Comparison of ENCODE assay signal across 8 cellular contexts in the genomic region with DNA sequence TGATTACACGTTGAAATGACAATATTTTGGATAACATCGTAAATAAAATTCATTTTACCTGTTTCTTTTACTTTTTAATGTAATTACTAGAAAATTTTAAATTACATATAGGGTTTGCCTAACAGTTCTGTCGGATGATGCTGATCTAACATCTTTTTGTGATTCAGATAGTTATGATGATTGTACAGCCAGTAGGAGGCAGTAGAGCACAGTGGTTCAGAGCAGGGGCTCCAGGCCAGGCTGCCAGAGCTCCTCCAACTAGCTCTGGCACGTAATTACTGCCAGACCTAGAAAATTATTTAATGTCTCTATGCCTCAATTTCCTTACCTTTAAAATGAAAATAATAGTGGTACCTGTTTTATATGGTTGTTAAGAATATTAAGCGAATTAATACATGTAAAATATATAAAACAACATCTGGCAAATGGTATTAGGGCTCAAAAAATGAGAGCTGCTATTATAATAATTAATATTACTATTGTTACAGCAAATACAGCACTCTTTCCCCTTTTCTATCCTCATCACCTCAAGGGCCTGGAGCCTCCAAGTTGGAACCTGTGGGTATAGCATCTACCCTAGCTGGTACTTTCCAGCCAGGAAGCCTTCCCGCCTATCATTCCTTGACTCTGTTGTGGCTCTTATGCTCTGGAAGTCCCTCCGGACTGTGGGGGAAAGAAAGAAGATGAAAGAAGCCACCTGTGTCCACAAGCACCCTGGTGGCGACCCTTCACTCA. TPM values are rescaled to one million over a fixed set of nuclear protein-coding genes. Genes with fewer than 3 reads are reported as not detected.
A peak's percentile ranks its signal among the peaks of the same experiment; 100 is the strongest.
DNase-seq lines count a peak whose midpoint lies in the region; ATAC-seq and TF ChIP-seq lines count a peak whose summit lies in the region.

No MANE protein-coding gene starts in this region.

- no peak overlapping the region for H3K27ac Mint-ChIP-seq in activated CD8-positive, alpha-beta T cell treated with anti-CD3 and anti-CD28 coated beads, Interleukin-2, amount 10 ng/mL, durations not matched to agents 7 days and 5 days
- H3K27ac Mint-ChIP-seq in naive thymus-derived CD4-positive, alpha-beta T cell: no peak overlapping the region

- no peaks in the 10 kb centered on the region for H3K9me3 Mint-ChIP-seq in activated CD8-positive, alpha-beta T cell treated with anti-CD3 and anti-CD28 coated beads, Interleukin-2, amount 10 ng/mL, durations not matched to agents 7 days and 5 days (ENCODE audit: insufficient read depth)
- peaks cover 0 to 3% (median 0%) of the 10 kb centered on the region in 11 donors for H3K9me3 Mint-ChIP-seq in naive thymus-derived CD4-positive, alpha-beta T cell

- peaks cover 3% of the 10 kb centered on the region for H3K27me3 Mint-ChIP-seq in activated CD8-positive, alpha-beta T cell treated with anti-CD3 and anti-CD28 coated beads, Interleukin-2, amount 10 ng/mL, durations not matched to agents 7 days and 5 days (ENCODE audit: low read depth)
- H3K27me3 Mint-ChIP-seq in naive thymus-derived CD4-positive, alpha-beta T cell: peaks cover 0 to 24% (median 8%) of the 10 kb centered on the region in 5 donors

- intact Hi-C loops in naive thymus-derived CD4-positive, alpha-beta T cell (cut with micrococcal nuclease): loop anchor here (1.0 to 2.0 kb wide), 6 partner anchors 100 to 953 kb away; no protein-coding TSS in a partner anchor

- H3K36me3 Mint-ChIP-seq in activated CD8-positive, alpha-beta T cell treated with anti-CD3 and anti-CD28 coated beads, Interleukin-2, amount 10 ng/mL, durations not matched to agents 7 days and 5 days (ENCODE audit: low read depth): no peaks in the 10 kb centered on the region
- H3K36me3 Mint-ChIP-seq in naive thymus-derived CD4-positive, alpha-beta T cell: no peaks in the 10 kb centered on the region

- no peaks in the 10 kb centered on the region for H3K27me3 ChIP-seq in naive thymus-derived CD4-positive, alpha-beta T cell (ENCODE audit: control insufficient read depth in 2 of 2, insufficient read depth in 2 of 2, low read length in 2 of 2)

- DNase-seq in COR-L47 (lab: John Stamatoyannopoulos, UW): peak; percentile 31
- peak; percentile 76 for DNase-seq in NCI-H748 (lab: John Stamatoyannopoulos, UW; ENCODE audit: unreplicated experiment)
- peak; percentile 66 for DNase-seq in activated CD8-positive, alpha-beta T cell treated with anti-CD3 and anti-CD28 coated beads, Interleukin-2, amount 10 ng/mL, durations not matched to agents 7 days and 5 days
- DNase-seq in epithelial cell of proximal tubule (ENCODE audit: low read depth): peak; percentile 27
- DNase-seq in naive thymus-derived CD4-positive, alpha-beta T cell: peak in 7 of 9 donors; percentile 34 to 74 (median 66)
- DNase-seq in substantia nigra (lab: John Stamatoyannopoulos, UW): peak in 37 of 49 donors; percentile 2 to 62 (median 25)

- CTCF ChIA-PET in activated CD8-positive, alpha-beta T cell treated with anti-CD3 and anti-CD28 coated beads, Interleukin-2, amount 10 ng/mL, durations not matched to agents 7 days and 5 days (lab: Charles Lee): interaction anchor here (0.6 to 2.7 kb wide), 23 partner anchors 14 to 1061 kb away, joined by 3 to 24 read pairs (median 4); no protein-coding TSS in a partner anchor
- CTCF ChIA-PET in naive thymus-derived CD4-positive, alpha-beta T cell (lab: Charles Lee): interaction anchor here (0.6 to 3.3 kb wide), 14 partner anchors 14 to 1873 kb away, joined by 3 to 30 read pairs (median 4); no protein-coding TSS in a partner anchor

- no peak overlapping the region for H3K27ac ChIP-seq in naive thymus-derived CD4-positive, alpha-beta T cell (ENCODE audit: low read depth, low read length)
- no peak overlapping the region for H3K27ac ChIP-seq in substantia nigra (ENCODE audit: low read depth, low read length, poor library complexity, severe bottlenecking)

- POLR2A ChIA-PET in activated CD8-positive, alpha-beta T cell treated with anti-CD3 and anti-CD28 coated beads, Interleukin-2, amount 10 ng/mL, durations not matched to agents 7 days and 5 days (lab: Charles Lee): interaction anchor here (0.6 kb wide), 1 partner anchor 815 kb away, joined by 3 read pairs; no protein-coding TSS in a partner anchor
- POLR2A ChIA-PET in naive thymus-derived CD4-positive, alpha-beta T cell (lab: Charles Lee): no interaction called here

- no peaks in the 10 kb centered on the region for H3K9me3 ChIP-seq in naive thymus-derived CD4-positive, alpha-beta T cell (ENCODE audit: control insufficient read depth in 2 of 3, low read length in 3 of 3)

- peak; percentile 85 for TF ChIP-seq CTCF in epithelial cell of proximal tubule (conservative IDR thresholded peaks at IDR 0.05; ENCODE audit: low read depth, low read length)

- H3K36me3 ChIP-seq in naive thymus-derived CD4-positive, alpha-beta T cell (ENCODE audit: control insufficient read depth in 2 of 3, insufficient read depth in 3 of 3, low read length in 3 of 3): no peaks in the 10 kb centered on the region

- H3K4me1 Mint-ChIP-seq in activated CD8-positive, alpha-beta T cell treated with anti-CD3 and anti-CD28 coated beads, Interleukin-2, amount 10 ng/mL, durations not matched to agents 7 days and 5 days (ENCODE audit: low read depth): no peaks in the 10 kb centered on the region
- no peaks in the 10 kb centered on the region for H3K4me1 Mint-ChIP-seq in naive thymus-derived CD4-positive, alpha-beta T cell

- peak; percentile 82 for ATAC-seq in GM19372 (IDR thresholded peaks at IDR 0.05; ENCODE audit: low read depth, unreplicated experiment)
- ATAC-seq in HG03457 (IDR thresholded peaks at IDR 0.05; ENCODE audit: unreplicated experiment): peak; percentile 76
- ATAC-seq in activated CD8-positive, alpha-beta T cell treated with anti-CD3 and anti-CD28 coated beads, Interleukin-2, amount 10 ng/mL, durations not matched to agents 7 days and 5 days: peak; percentile 68
- ATAC-seq in naive thymus-derived CD4-positive, alpha-beta T cell: peak; percentile 85

- H3K4me3 Mint-ChIP-seq in activated CD8-positive, alpha-beta T cell treated with anti-CD3 and anti-CD28 coated beads, Interleukin-2, amount 10 ng/mL, durations not matched to agents 7 days and 5 days: no peak overlapping the region
- H3K4me3 Mint-ChIP-seq in naive thymus-derived CD4-positive, alpha-beta T cell: no peak overlapping the region

- H3K4me1 ChIP-seq in naive thymus-derived CD4-positive, alpha-beta T cell (ENCODE audit: control insufficient read depth in 2 of 2, insufficient read depth in 2 of 2, low read length in 2 of 2): no peaks in the 10 kb centered on the region

- H3K4me3 ChIP-seq in epithelial cell of proximal tubule (ENCODE audit: low read depth, low read length): no peak overlapping the region
- no peak overlapping the region for H3K4me3 ChIP-seq in naive thymus-derived CD4-positive, alpha-beta T cell (ENCODE audit: low read length)

RNA-seq across cellular contexts. Expression of a gene that starts 47.7 kb away (rescaled TPM):
- total RNA-seq in activated CD8-positive, alpha-beta T cell treated with anti-CD3 and anti-CD28 coated beads, Interleukin-2, amount 10 ng/mL, durations not matched to agents 7 days and 5 days: not detected
- total RNA-seq in epithelial cell of proximal tubule: 1.3 and 3.6 TPM in 2 replicates
- not detected for total RNA-seq in naive thymus-derived CD4-positive, alpha-beta T cell
- polyA plus RNA-seq in naive thymus-derived CD4-positive, alpha-beta T cell: not detected

Comparison
In these comparisons a context has a peak if more than half of its experiments do, and no peak if none do; other contexts are left out.
1. DNase-seq: peak in every context shown above with its lines; median percentile 76 in NCI-H748; 66 in activated CD8-positive, alpha-beta T cell treated with anti-CD3 and anti-CD28 coated beads, Interleukin-2, amount 10 ng/mL, durations not matched to agents 7 days and 5 days; 66 in naive thymus-derived CD4-positive, alpha-beta T cell; 31 in COR-L47; 27 in epithelial cell of proximal tubule; 25 in substantia nigra.